ENCODE assay signal across 8 cellular contexts in the genomic region with DNA sequence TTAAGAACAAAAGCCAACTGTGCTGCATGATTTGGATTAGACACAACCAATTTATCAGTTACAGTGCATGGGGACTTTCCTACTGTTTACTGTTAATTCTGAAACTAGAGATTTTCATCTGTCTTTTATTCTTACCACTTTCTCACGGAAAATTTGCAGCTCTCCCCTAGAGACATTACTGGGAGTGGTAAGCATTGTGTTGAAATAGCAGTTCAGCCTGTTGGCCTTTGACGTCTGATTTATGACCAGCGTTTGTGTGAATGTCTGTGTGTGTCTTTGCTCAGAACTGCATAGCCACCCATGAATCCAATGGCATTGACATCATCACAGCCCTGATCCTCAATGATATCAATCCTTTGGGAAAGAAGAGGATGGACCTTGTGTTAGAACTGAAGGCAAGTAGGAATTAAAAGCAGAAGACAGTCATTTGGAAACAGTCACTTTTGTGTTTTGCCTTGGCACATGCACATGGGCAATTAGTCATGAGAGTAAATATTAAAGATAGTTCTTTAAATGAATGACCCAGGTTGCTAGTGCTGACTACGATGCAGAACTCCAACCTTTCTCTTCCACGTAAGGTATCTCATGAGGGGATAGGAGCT.
DNase-seq lines count a peak whose midpoint lies in the region; ATAC-seq, FAIRE-seq and TF ChIP-seq lines count a peak whose summit lies in the region.

No MANE protein-coding gene starts in this region.

- peak; percentile 90 to 97; a peak in 3 of 4 replicates for TF ChIP-seq EP300 in GM12878 (IDR thresholded peaks at IDR 0.05; ENCODE audit: borderline replicate concordance in 1 of 2, control insufficient read depth in 1 of 2, low read depth in 2 of 2, low read length in 2 of 2)

- no peaks in the 10 kb centered on the region for H3K9me3 ChIP-seq in GM12878 (replicated peaks; ENCODE audit: control insufficient read depth, insufficient read depth, low read length)

- FAIRE-seq in GM12878 (lab: Jason Lieb, UNC): peak; percentile 86

- no peaks in the 10 kb centered on the region for H3K79me2 ChIP-seq in GM12878 (ENCODE audit: control insufficient read depth, insufficient read depth, low read length)

- CTCF ChIA-PET in GM12878 (lab: Yijun Ruan, JAX): interaction anchor here (1.1 to 7.4 kb wide), 11 partner anchors 9 to 206 kb away, joined by 3 to 95 read pairs (median 6); no protein-coding TSS in a partner anchor

- peaks cover 4 to 21% of the 10 kb centered on the region in 2 experiments; a peak in 3 of 4 replicates for H3K36me3 ChIP-seq in GM12878 (ENCODE audit: control insufficient read depth in 2 of 2, insufficient read depth in 2 of 2, low read length in 1 of 2)

- RAD21 ChIA-PET in GM12878 (lab: Charles Lee; ENCODE audit: unreplicated experiment): interaction anchor here (0.7 to 12.2 kb wide), 23 partner anchors 20 to 281 kb away, joined by 3 to 377 read pairs (median 8); a partner anchor contains a TSS

- peak overlapping the region; percentile 72 for H3K9ac ChIP-seq in GM12878 (ENCODE audit: control insufficient read depth, insufficient read depth, low read length)

- no peak overlapping the region; the same call in 1 of the 2 replicates for H3K4me2 ChIP-seq in GM12878 (ENCODE audit: control insufficient read depth, insufficient read depth)

- no TSS peak for BruUV-seq in GM12878 (replicated peaks; lab: Mats Ljungman, UMichigan)

- no peaks in the 10 kb centered on the region for H3K27me3 ChIP-seq in GM12878 (replicated peaks in 1 of 2; ENCODE audit: control insufficient read depth in 2 of 2, insufficient read depth in 2 of 2, low read length in 1 of 2)

- WGBS in GM12878 (ENCODE audit: insufficient coverage, insufficient replicate concordance, low lambda C conversion rate, missing lambda C conversion rate): 3% methylated on average over 5 of the region's 5 CpGs

- no peaks in the 10 kb centered on the region for H4K20me1 ChIP-seq in GM12878 (ENCODE audit: control insufficient read depth, insufficient read depth)

- peaks cover 32% of the 10 kb centered on the region for H3K4me1 ChIP-seq in GM12878 (ENCODE audit: control insufficient read depth, insufficient read depth, low read length)

- SMC1A ChIA-PET in GM12878 (lab: Charles Lee; ENCODE audit: uncharacterized antibody, unreplicated experiment): interaction anchor here (0.7 to 19.5 kb wide), 26 partner anchors 9 to 275 kb away, joined by 3 to 618 read pairs (median 5); no protein-coding TSS in a partner anchor

- peak; percentile 53; the same call in 1 of the 2 replicates for TF ChIP-seq POLR2A in GM12878 (IDR thresholded peaks at IDR 0.05; ENCODE audit: low read depth, low read length)

- TF ChIP-seq RAD21 in GM12878 (IDR thresholded peaks at IDR 0.05; ENCODE audit: insufficient read depth, low read depth, low read length): peak; percentile 41

- peak; percentile 8 for DNase-seq in AG09319 (ENCODE audit: extremely low read depth, low read depth)
- DNase-seq in GM19238 (ENCODE audit: insufficient read length, low spot score): peak; percentile 53
- DNase-seq in GM12878 (ENCODE audit: low read depth, low spot score): peak; percentile 98
- peak; percentile 80 for DNase-seq in renal cortical epithelial cell (ENCODE audit: low read depth)
- DNase-seq in NK-92 (lab: John Stamatoyannopoulos, UW; ENCODE audit: unreplicated experiment): no peak
- no peak for DNase-seq in HUDEP-2 (lab: John Stamatoyannopoulos, UW; ENCODE audit: unreplicated experiment in 76 of 76)
- DNase-seq in substantia nigra (lab: John Stamatoyannopoulos, UW): no peak

- in situ Hi-C loops in GM12878 (cut with MboI): no loop called here

- H3K27ac ChIP-seq in GM12878 (ENCODE audit: control insufficient read depth, insufficient read depth) (peak overlapping the region; percentile 99), substantia nigra (ENCODE audit: low read depth, low read length, poor library complexity, severe bottlenecking) (no peak overlapping the region)

- POLR2A ChIA-PET in GM12878 (lab: Charles Lee): interaction anchor here (0.6 to 18.6 kb wide), 13 partner anchors 11 to 276 kb away, joined by 3 to 414 read pairs (median 3); no protein-coding TSS in a partner anchor

- TF ChIP-seq CTCF in AG09319 (IDR thresholded peaks at IDR 0.05; ENCODE audit: low read depth, low read length) (no peak), GM12878 (IDR thresholded peaks at IDR 0.05 in 2 of 3, conservative IDR thresholded peaks at IDR 0.05 in 1 of 3; ENCODE audit: control insufficient read depth in 2 of 3, extremely low read depth in 1 of 3, insufficient read depth in 1 of 3, low read depth in 3 of 3, low read length in 3 of 3) (no peak)

- no peak overlapping the region for H3K4me3 ChIP-seq in GM12878

- ATAC-seq in HG03159 (IDR thresholded peaks at IDR 0.05; ENCODE audit: unreplicated experiment): peak; percentile 74
- peak; percentile 82 for ATAC-seq in GM12878

- intact Hi-C loops in GM12878 (cut with micrococcal nuclease; ENCODE audit: unreplicated experiment): loop anchor here (1.0 to 2.0 kb wide), 8 partner anchors 23 to 200 kb away; no protein-coding TSS in a partner anchor

- no peak overlapping the region for H2AFZ ChIP-seq in GM12878 (ENCODE audit: control insufficient read depth, low read depth, low read length)

TF ChIP-seq in GM12878, 131 proteins besides CTCF, POLR2A, EP300 and RAD21 (continues in another document):
- peak; percentile 87 for TF ChIP-seq NR2F1 (conservative IDR thresholded peaks at IDR 0.05)
- peak; percentile 32; the same call in 1 of the 2 replicates for TF ChIP-seq YY1 (IDR thresholded peaks at IDR 0.05; ENCODE audit: low read depth, low read length)
- TF ChIP-seq, protein P1, sequence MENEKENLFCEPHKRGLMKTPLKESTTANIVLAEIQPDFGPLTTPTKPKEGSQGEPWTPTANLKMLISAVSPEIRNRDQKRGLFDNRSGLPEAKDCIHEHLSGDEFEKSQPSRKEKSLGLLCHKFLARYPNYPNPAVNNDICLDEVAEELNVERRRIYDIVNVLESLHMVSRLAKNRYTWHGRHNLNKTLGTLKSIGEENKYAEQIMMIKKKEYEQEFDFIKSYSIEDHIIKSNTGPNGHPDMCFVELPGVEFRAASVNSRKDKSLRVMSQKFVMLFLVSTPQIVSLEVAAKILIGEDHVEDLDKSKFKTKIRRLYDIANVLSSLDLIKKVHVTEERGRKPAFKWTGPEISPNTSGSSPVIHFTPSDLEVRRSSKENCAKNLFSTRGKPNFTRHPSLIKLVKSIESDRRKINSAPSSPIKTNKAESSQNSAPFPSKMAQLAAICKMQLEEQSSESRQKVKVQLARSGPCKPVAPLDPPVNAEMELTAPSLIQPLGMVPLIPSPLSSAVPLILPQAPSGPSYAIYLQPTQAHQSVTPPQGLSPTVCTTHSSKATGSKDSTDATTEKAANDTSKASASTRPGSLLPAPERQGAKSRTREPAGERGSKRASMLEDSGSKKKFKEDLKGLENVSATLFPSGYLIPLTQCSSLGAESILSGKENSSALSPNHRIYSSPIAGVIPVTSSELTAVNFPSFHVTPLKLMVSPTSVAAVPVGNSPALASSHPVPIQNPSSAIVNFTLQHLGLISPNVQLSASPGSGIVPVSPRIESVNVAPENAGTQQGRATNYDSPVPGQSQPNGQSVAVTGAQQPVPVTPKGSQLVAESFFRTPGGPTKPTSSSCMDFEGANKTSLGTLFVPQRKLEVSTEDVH (IDR thresholded peaks at IDR 0.05; ENCODE audit: low read depth, partially characterized antibody): no peak
- TF ChIP-seq HDAC2 (IDR thresholded peaks at IDR 0.05): no peak
- TF ChIP-seq SMAD5 (IDR thresholded peaks at IDR 0.05; ENCODE audit: low read depth): 0 out of 2 replicates have a peak, but pooled peaks have one; percentile 11
- TF ChIP-seq, protein P2, sequence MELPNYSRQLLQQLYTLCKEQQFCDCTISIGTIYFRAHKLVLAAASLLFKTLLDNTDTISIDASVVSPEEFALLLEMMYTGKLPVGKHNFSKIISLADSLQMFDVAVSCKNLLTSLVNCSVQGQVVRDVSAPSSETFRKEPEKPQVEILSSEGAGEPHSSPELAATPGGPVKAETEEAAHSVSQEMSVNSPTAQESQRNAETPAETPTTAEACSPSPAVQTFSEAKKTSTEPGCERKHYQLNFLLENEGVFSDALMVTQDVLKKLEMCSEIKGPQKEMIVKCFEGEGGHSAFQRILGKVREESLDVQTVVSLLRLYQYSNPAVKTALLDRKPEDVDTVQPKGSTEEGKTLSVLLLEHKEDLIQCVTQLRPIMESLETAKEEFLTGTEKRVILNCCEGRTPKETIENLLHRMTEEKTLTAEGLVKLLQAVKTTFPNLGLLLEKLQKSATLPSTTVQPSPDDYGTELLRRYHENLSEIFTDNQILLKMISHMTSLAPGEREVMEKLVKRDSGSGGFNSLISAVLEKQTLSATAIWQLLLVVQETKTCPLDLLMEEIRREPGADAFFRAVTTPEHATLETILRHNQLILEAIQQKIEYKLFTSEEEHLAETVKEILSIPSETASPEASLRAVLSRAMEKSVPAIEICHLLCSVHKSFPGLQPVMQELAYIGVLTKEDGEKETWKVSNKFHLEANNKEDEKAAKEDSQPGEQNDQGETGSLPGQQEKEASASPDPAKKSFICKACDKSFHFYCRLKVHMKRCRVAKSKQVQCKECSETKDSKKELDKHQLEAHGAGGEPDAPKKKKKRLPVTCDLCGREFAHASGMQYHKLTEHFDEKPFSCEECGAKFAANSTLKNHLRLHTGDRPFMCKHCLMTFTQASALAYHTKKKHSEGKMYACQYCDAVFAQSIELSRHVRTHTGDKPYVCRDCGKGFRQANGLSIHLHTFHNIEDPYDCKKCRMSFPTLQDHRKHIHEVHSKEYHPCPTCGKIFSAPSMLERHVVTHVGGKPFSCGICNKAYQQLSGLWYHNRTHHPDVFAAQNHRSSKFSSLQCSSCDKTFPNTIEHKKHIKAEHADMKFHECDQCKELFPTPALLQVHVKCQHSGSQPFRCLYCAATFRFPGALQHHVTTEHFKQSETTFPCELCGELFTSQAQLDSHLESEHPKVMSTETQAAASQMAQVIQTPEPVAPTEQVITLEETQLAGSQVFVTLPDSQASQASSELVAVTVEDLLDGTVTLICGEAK (IDR thresholded peaks at IDR 0.05; ENCODE audit: borderline replicate concordance): no peak; the same call in 1 of the 2 replicates
- peak; percentile 98 for TF ChIP-seq NFIC (IDR thresholded peaks at IDR 0.05; ENCODE audit: low read depth, low read length)
- peak; percentile 81 for TF ChIP-seq CREM (IDR thresholded peaks at IDR 0.05; ENCODE audit: low read depth)
- TF ChIP-seq ESRRA (IDR thresholded peaks at IDR 0.05; ENCODE audit: low read length): no peak
- peak; percentile 96 for TF ChIP-seq SMAD1 (IDR thresholded peaks at IDR 0.05; ENCODE audit: low read depth, partially characterized antibody)
- TF ChIP-seq POU2F2 (IDR thresholded peaks at IDR 0.05; ENCODE audit: borderline replicate concordance, low read depth, low read length): peak; percentile 77
- no peak for TF ChIP-seq GABPA (IDR thresholded peaks at IDR 0.05; ENCODE audit: low read depth)
- TF ChIP-seq BACH1 (IDR thresholded peaks at IDR 0.05; ENCODE audit: borderline replicate concordance): peak; percentile 76

Comparison
In these comparisons a context has a peak if more than half of its experiments do, and no peak if none do; other contexts are left out.
1. DNase-seq: peak in AG09319 (single experiment), GM19238 (single experiment), GM12878 (single experiment) and renal cortical epithelial cell (single experiment); none in NK-92 (single experiment), HUDEP-2 (0 of 76) and substantia nigra (0 of 49).